Comparison of ENCODE assay signal across 7 cellular contexts in the genomic region with DNA sequence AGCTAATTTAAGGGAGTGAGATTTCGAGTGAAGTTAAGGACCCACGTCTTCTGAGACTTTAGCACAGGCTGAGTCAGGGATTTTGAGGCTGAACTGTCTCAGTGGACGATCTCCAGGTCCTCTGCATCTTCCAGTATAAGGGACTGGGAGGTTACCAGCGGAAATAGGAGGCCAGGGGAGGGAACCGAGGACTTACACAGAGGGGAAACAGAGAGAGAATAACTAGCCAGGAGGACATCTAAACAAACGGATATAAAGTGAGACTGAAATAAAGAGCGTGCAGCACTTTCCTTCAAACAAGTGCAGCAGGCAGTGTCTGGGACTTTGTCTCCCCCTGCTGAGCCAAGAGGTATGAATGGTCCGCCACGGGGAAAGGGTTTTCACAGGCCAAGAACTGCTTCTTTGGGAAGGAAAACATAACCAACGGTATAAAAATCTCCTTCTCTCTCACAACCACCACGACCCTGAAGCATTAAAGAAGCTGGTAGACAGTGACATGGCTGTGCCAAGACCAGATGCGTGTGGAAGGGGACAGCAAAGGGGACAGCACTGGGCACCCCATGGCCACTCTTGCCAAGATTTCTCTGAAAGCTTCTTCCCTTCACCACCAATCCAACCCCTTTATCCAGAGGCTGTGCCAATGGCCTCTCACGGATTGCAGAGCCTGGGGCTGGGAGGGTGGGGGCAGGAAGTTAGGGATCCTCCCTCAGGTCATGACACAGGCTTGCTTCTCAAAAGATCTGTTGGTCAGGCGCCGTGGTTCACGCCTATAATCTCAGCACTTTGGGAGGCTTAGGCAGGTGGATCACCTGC.
DNase-seq lines count a peak whose midpoint lies in the region; ATAC-seq and TF ChIP-seq lines count a peak whose summit lies in the region.

No MANE protein-coding gene starts in this region.

- peak; percentile 49 for TF ChIP-seq CTCF in GM10266 (IDR thresholded peaks at IDR 0.05; ENCODE audit: control insufficient read depth, insufficient read depth, low read depth, missing control alignments)
- TF ChIP-seq CTCF in WI38 (IDR thresholded peaks at IDR 0.05; ENCODE audit: low read depth, low read length), result peak; percentile 85

- peak; percentile 51 for DNase-seq in GM10266 (ENCODE audit: extremely low spot score)
- DNase-seq in NCI-H146 (lab: John Stamatoyannopoulos, UW), result peak; percentile 60
- peak; percentile 56 for DNase-seq in cerebellar cortex (ENCODE audit: low spot score)
- peak; percentile 46 for DNase-seq in kidney glomerular epithelial cell (lab: John Stamatoyannopoulos, UW)
- peak; percentile 9 to 34 for DNase-seq in stimulated activated CD4-positive, alpha-beta T cell treated with anti-CD3 and anti-CD28 coated beads, Interleukin-1b, Interleukin-23, amount 100 ng/mL, for 4 hours (ENCODE audit: low read depth in 2 of 2)

- no peak overlapping the region for H3K4me3 ChIP-seq in WI38 (ENCODE audit: low read depth, low read length)

- ATAC-seq in GM18511 (IDR thresholded peaks at IDR 0.05; ENCODE audit: unreplicated experiment), result no peak
